Comparison of ENCODE assay signal across 14 cellular contexts in the genomic region with DNA sequence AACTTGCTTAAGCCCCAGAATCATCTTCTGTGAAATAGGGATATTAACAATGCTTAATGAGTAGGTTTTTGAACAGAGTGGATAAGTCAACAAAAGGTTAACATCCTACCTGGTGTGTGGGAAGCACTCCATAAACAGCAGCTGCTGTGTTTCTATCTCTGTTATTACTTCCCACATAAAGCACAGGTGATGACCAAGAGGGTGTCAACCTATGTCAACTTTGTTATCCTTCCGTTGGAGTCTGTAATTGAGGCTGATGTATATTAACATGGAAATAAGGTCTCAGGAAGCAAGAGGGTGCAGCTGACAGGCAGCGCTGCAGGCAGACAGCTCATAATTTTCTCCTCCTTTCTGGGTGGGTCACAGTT.
DNase-seq lines count a peak whose midpoint lies in the region; ATAC-seq and TF ChIP-seq lines count a peak whose summit lies in the region.
"Had no signal": no experiment of that assay in that cellular context is flagged by ENCODE, and none has a peak within 500 bp of the region (broad histone marks: within the 10 kb centered on the region; RNA-seq: fewer than 3 reads in every experiment).

No MANE protein-coding gene starts in this region.

- no peaks in the 10 kb centered on the region for H3K36me3 Mint-ChIP-seq in stimulated activated naive CD8-positive, alpha-beta T cell treated with anti-CD3 and anti-CD28 coated beads, Interleukin-15, Interleukin-2, amounts not matched to agents 100 ng/mL and 50 ng/mL, for 24 hours (ENCODE audit: low read depth)
- H3K36me3 Mint-ChIP-seq in brain (no peaks in the 10 kb centered on the region), type B pancreatic cell (no peaks in the 10 kb centered on the region)

- H3K4me1 ChIP-seq in left lung, result no peaks in the 10 kb centered on the region

- no peak overlapping the region for H3K4me3 Mint-ChIP-seq in stimulated activated naive CD8-positive, alpha-beta T cell treated with anti-CD3 and anti-CD28 coated beads, Interleukin-15, Interleukin-2, amounts not matched to agents 100 ng/mL and 50 ng/mL, for 24 hours
- H3K4me3 Mint-ChIP-seq in stimulated activated naive CD8-positive, alpha-beta T cell treated with anti-CD3 and anti-CD28 coated beads, Interleukin-15, amount 100 ng/mL, for 72 hours, result no peak overlapping the region
- H3K4me3 Mint-ChIP-seq in brain, result peak overlapping the region in 1 of 5 experiments; percentile 6
- H3K4me3 Mint-ChIP-seq in type B pancreatic cell, result no peak overlapping the region
- H3K4me3 Mint-ChIP-seq: activated naive CD8-positive, alpha-beta T cell treated with anti-CD3 and anti-CD28 coated beads for 36 hours; CD14-positive monocyte; WTC11 had no signal

- no peaks in the 10 kb centered on the region for H3K27me3 Mint-ChIP-seq in stimulated activated naive CD8-positive, alpha-beta T cell treated with anti-CD3 and anti-CD28 coated beads, Interleukin-15, Interleukin-2, amounts not matched to agents 100 ng/mL and 50 ng/mL, for 24 hours
- H3K27me3 Mint-ChIP-seq in stimulated activated naive CD8-positive, alpha-beta T cell treated with anti-CD3 and anti-CD28 coated beads, Interleukin-15, amount 100 ng/mL, for 72 hours, result no peaks in the 10 kb centered on the region
- H3K27me3 Mint-ChIP-seq in brain, result no peaks in the 10 kb centered on the region
- H3K27me3 Mint-ChIP-seq in type B pancreatic cell, result no peaks in the 10 kb centered on the region
- H3K27me3 Mint-ChIP-seq: activated naive CD8-positive, alpha-beta T cell treated with anti-CD3 and anti-CD28 coated beads for 36 hours had no signal

- no peaks in the 10 kb centered on the region for H3K9me3 ChIP-seq in left lung

- no peaks in the 10 kb centered on the region for H3K27me3 ChIP-seq in left lung

- no peak overlapping the region for H3K4me3 ChIP-seq in left lung

- no peak overlapping the region for H3K27ac ChIP-seq in left lung

- intact Hi-C loops in left lung (cut with DNase I), result no loop called here

- no peaks in the 10 kb centered on the region for H3K9me3 Mint-ChIP-seq in stimulated activated naive CD8-positive, alpha-beta T cell treated with anti-CD3 and anti-CD28 coated beads, Interleukin-15, Interleukin-2, amounts not matched to agents 100 ng/mL and 50 ng/mL, for 24 hours
- H3K9me3 Mint-ChIP-seq in stimulated activated naive CD8-positive, alpha-beta T cell treated with anti-CD3 and anti-CD28 coated beads, Interleukin-15, amount 100 ng/mL, for 72 hours, result no peaks in the 10 kb centered on the region
- H3K9me3 Mint-ChIP-seq in brain, result peaks cover 0 to 18% (median 7%) of the 10 kb centered on the region in 5 experiments
- no peaks in the 10 kb centered on the region for H3K9me3 Mint-ChIP-seq in type B pancreatic cell
- H3K9me3 Mint-ChIP-seq: activated naive CD8-positive, alpha-beta T cell treated with anti-CD3 and anti-CD28 coated beads for 36 hours had no signal

- TF ChIP-seq CTCF in brain (conservative IDR thresholded peaks at IDR 0.05) (no peak), type B pancreatic cell (conservative IDR thresholded peaks at IDR 0.05) (no peak), left lung (IDR thresholded peaks at IDR 0.05) (no peak)

- in situ Hi-C loops in KBM-7 (cut with MboI; ENCODE audit: low pct_unique_long_range_greater_than_20kb, low sequenced_read_pairs), result no loop called here

- no peak for ATAC-seq in stimulated activated naive CD8-positive, alpha-beta T cell treated with anti-CD3 and anti-CD28 coated beads, Interleukin-15, amount 100 ng/mL, for 72 hours
- ATAC-seq in GM19035 (IDR thresholded peaks at IDR 0.05; ENCODE audit: unreplicated experiment) (no peak), left lung (no peak)
- ATAC-seq: WTC11 had no signal

- no peaks in the 10 kb centered on the region for H3K4me1 Mint-ChIP-seq in stimulated activated naive CD8-positive, alpha-beta T cell treated with anti-CD3 and anti-CD28 coated beads, Interleukin-15, Interleukin-2, amounts not matched to agents 100 ng/mL and 50 ng/mL, for 24 hours (ENCODE audit: low read depth)
- H3K4me1 Mint-ChIP-seq in stimulated activated naive CD8-positive, alpha-beta T cell treated with anti-CD3 and anti-CD28 coated beads, Interleukin-15, amount 100 ng/mL, for 72 hours, result peaks cover 5% of the 10 kb centered on the region
- peaks cover 45% of the 10 kb centered on the region for H3K4me1 Mint-ChIP-seq in brain
- peaks cover 15% of the 10 kb centered on the region for H3K4me1 Mint-ChIP-seq in type B pancreatic cell (ENCODE audit: unreplicated experiment)
- H3K4me1 Mint-ChIP-seq: activated naive CD8-positive, alpha-beta T cell treated with anti-CD3 and anti-CD28 coated beads for 36 hours; CD14-positive monocyte; WTC11 had no signal

- H3K27ac Mint-ChIP-seq in stimulated activated naive CD8-positive, alpha-beta T cell treated with anti-CD3 and anti-CD28 coated beads, Interleukin-15, Interleukin-2, amounts not matched to agents 100 ng/mL and 50 ng/mL, for 24 hours, result peak overlapping the region; percentile 16
- H3K27ac Mint-ChIP-seq in stimulated activated naive CD8-positive, alpha-beta T cell treated with anti-CD3 and anti-CD28 coated beads, Interleukin-15, amount 100 ng/mL, for 72 hours, result peak overlapping the region in 1 of 2 donors; percentile 52
- H3K27ac Mint-ChIP-seq in brain (peak overlapping the region; percentile 43 to 93 (median 84)), type B pancreatic cell (peak overlapping the region; percentile 36)
- H3K27ac Mint-ChIP-seq: activated naive CD8-positive, alpha-beta T cell treated with anti-CD3 and anti-CD28 coated beads for 36 hours; CD14-positive monocyte; WTC11 had no signal

- H3K36me3 ChIP-seq in left lung, result no peaks in the 10 kb centered on the region

- DNase-seq in stimulated activated naive CD8-positive, alpha-beta T cell treated with anti-CD3 and anti-CD28 coated beads, Interleukin-15, amount 100 ng/mL, for 72 hours, result no peak
- peak; percentile 91 for DNase-seq in NCI-H345 (lab: John Stamatoyannopoulos, UW)
- no peak for DNase-seq in type B pancreatic cell (ENCODE audit: extremely low spot score, unreplicated experiment)
- no peak for DNase-seq in KBM-7
- no peak for DNase-seq in left lung
- DNase-seq: activated naive CD8-positive, alpha-beta T cell treated with anti-CD3 and anti-CD28 coated beads for 36 hours; activated T-cell treated with anti-CD3 and anti-CD28 coated beads, Interleukin-2, amount 50 U/mL, for 48 hours; cortex of kidney; NCI-H1930 had no signal
